Comparison of ENCODE assay signal across 25 cellular contexts in genomic region chr4:35730414-35730813, GRCh38.
"Had no signal": no experiment of that assay in that cellular context is flagged by ENCODE, and none has a peak within 500 bp of the region (broad histone marks: within the 10 kb centered on the region; RNA-seq: fewer than 3 reads in every experiment).

No MANE protein-coding gene starts in this region.

- H3K36me3 ChIP-seq: ascending aorta, cardiac muscle cell, MG63 had no signal

- H3K27ac ChIP-seq: ascending aorta, cardiac muscle cell had no signal

- ATAC-seq: activated CD8-positive, alpha-beta T cell treated with anti-CD3 and anti-CD28 coated beads, Interleukin-2, amount 10 ng/mL, durations not matched to agents 7 days and 5 days had no signal

- H3K4me1 Mint-ChIP-seq: activated CD4-positive, alpha-beta T cell treated with anti-CD3 and anti-CD28 coated beads, Interleukin-2, amount 10 ng/mL, durations not matched to agents 7 days and 5 days; activated naive CD4-positive, alpha-beta T cell treated with anti-CD3 and anti-CD28 coated beads, Interleukin-2, amount 50 U/mL, for 24 hours; activated naive CD8-positive, alpha-beta T cell treated with anti-CD3 and anti-CD28 coated beads, Interleukin-2, amount 10 ng/mL, durations not matched to agents 7 days and 5 days; central memory CD8-positive, alpha-beta T cell had no signal

- H3K4me3 Mint-ChIP-seq: activated CD4-positive, alpha-beta T cell treated with anti-CD3 and anti-CD28 coated beads, Interleukin-2, amount 10 ng/mL, durations not matched to agents 7 days and 5 days; activated CD8-positive, alpha-beta T cell treated with anti-CD3 and anti-CD28 coated beads, Interleukin-2, amount 10 ng/mL, durations not matched to agents 7 days and 5 days; activated naive CD4-positive, alpha-beta T cell treated with anti-CD3 and anti-CD28 coated beads, Interleukin-2, amount 50 U/mL, for 24 hours; activated naive CD8-positive, alpha-beta T cell treated with anti-CD3 and anti-CD28 coated beads, Interleukin-2, amount 10 ng/mL, durations not matched to agents 7 days and 5 days; activated T-cell treated with anti-CD3 and anti-CD28 coated beads, Interleukin-2, amount 50 U/mL, for 24 hours; central memory CD8-positive, alpha-beta T cell; T-helper 1 cell treated with Interleukin-12 subunit alpha and Interleukin-12 subunit beta and Interleukin-4 antibody, amounts not matched to agents 30 μg/mL and 1 μg/mL, for 36 hours; T-helper 2 cell treated with Interferon-gamma antibody and Interleukin-4, amounts not matched to agents 5 μg/mL and 100 μg/mL, for 36 hours had no signal

- H3K4me3 ChIP-seq: ascending aorta, cardiac muscle cell, MG63 had no signal

- H3K27me3 ChIP-seq: ascending aorta, cardiac muscle cell, MG63 had no signal

- H3K9me3 Mint-ChIP-seq: activated CD4-positive, alpha-beta T cell treated with anti-CD3 and anti-CD28 coated beads, Interleukin-2, amount 10 ng/mL, durations not matched to agents 7 days and 5 days; activated naive CD8-positive, alpha-beta T cell treated with anti-CD3 and anti-CD28 coated beads, Interleukin-2, amount 10 ng/mL, durations not matched to agents 7 days and 5 days; activated T-cell treated with anti-CD3 and anti-CD28 coated beads, Interleukin-2, amount 50 U/mL, for 24 hours; activated T-helper 2 cell treated with anti-CD3 and anti-CD28 coated beads, Interferon-gamma antibody, Interleukin-2, Interleukin-4, amounts not matched to agents 10 μg/mL and 5 μg/mL and 100 μg/mL, durations not matched to agents 14 hours and 24 hours and 36 hours; T-helper 1 cell treated with Interleukin-12 subunit alpha and Interleukin-12 subunit beta and Interleukin-4 antibody, amounts not matched to agents 30 μg/mL and 1 μg/mL, for 36 hours had no signal

- H3K4me1 ChIP-seq: ascending aorta had no signal

- H3K9me3 ChIP-seq: ascending aorta, MG63 had no signal

- DNase-seq: activated CD4-positive, alpha-beta T cell treated with anti-CD3 and anti-CD28 coated beads, Interleukin-2, amount 10 ng/mL, durations not matched to agents 7 days and 5 days; activated CD4-positive, alpha-beta T cell treated with anti-CD3 and anti-CD28 coated beads, Interleukin-2, amount 50 U/mL, for 48 hours; activated CD8-positive, alpha-beta T cell treated with anti-CD3 and anti-CD28 coated beads, Interleukin-2, amount 10 ng/mL, durations not matched to agents 7 days and 5 days; activated gamma-delta T cell; activated naive CD4-positive, alpha-beta T cell treated with Interleukin-2 at 50 U/mL for 16 hours; activated naive CD8-positive, alpha-beta T cell treated with anti-CD3 and anti-CD28 coated beads, Interleukin-2, amount 10 ng/mL, durations not matched to agents 7 days and 5 days; activated T-cell treated with anti-CD3 and anti-CD28 coated beads, Interleukin-2, amount 50 U/mL, for 24 hours; amygdala; Kasumi-1; KG1; MG63; NCI-H1048; NCI-H1105 treated with DMSO at 0.1 percent for 48 hours; NCI-H146; NCI-H2029 treated with DMSO at 0.1 percent for 48 hours; NCI-H446; NCI-H524 treated with DMSO at 0.1 percent for 48 hours; Right ventricle myocardium superior had no signal

- H3K36me3 Mint-ChIP-seq: activated naive CD4-positive, alpha-beta T cell treated with anti-CD3 and anti-CD28 coated beads, Interleukin-2, amount 50 U/mL, for 24 hours; activated naive CD8-positive, alpha-beta T cell treated with anti-CD3 and anti-CD28 coated beads, Interleukin-2, amount 10 ng/mL, durations not matched to agents 7 days and 5 days had no signal

- H3K27me3 Mint-ChIP-seq: activated CD4-positive, alpha-beta T cell treated with anti-CD3 and anti-CD28 coated beads, Interleukin-2, amount 10 ng/mL, durations not matched to agents 7 days and 5 days; activated naive CD4-positive, alpha-beta T cell treated with anti-CD3 and anti-CD28 coated beads, Interleukin-2, amount 50 U/mL, for 24 hours; activated naive CD8-positive, alpha-beta T cell treated with anti-CD3 and anti-CD28 coated beads, Interleukin-2, amount 10 ng/mL, durations not matched to agents 7 days and 5 days; activated T-cell treated with anti-CD3 and anti-CD28 coated beads, Interleukin-2, amount 50 U/mL, for 24 hours; central memory CD8-positive, alpha-beta T cell had no signal

- H3K27ac Mint-ChIP-seq: activated CD4-positive, alpha-beta T cell treated with anti-CD3 and anti-CD28 coated beads, Interleukin-2, amount 10 ng/mL, durations not matched to agents 7 days and 5 days; activated CD8-positive, alpha-beta T cell treated with anti-CD3 and anti-CD28 coated beads, Interleukin-2, amount 10 ng/mL, durations not matched to agents 7 days and 5 days; activated naive CD4-positive, alpha-beta T cell treated with anti-CD3 and anti-CD28 coated beads, Interleukin-2, amount 50 U/mL, for 24 hours; activated naive CD8-positive, alpha-beta T cell treated with anti-CD3 and anti-CD28 coated beads, Interleukin-2, amount 10 ng/mL, durations not matched to agents 7 days and 5 days; activated T-cell treated with anti-CD3 and anti-CD28 coated beads, Interleukin-2, amount 50 U/mL, for 24 hours; activated T-helper 2 cell treated with anti-CD3 and anti-CD28 coated beads, Interferon-gamma antibody, Interleukin-2, Interleukin-4, amounts not matched to agents 10 μg/mL and 5 μg/mL and 100 μg/mL, durations not matched to agents 14 hours and 24 hours and 36 hours; T-helper 1 cell treated with Interleukin-12 subunit alpha and Interleukin-12 subunit beta and Interleukin-4 antibody, amounts not matched to agents 30 μg/mL and 1 μg/mL, for 36 hours; T-helper 2 cell treated with Interferon-gamma antibody and Interleukin-4, amounts not matched to agents 5 μg/mL and 100 μg/mL, for 36 hours had no signal
